In the genomic region with DNA sequence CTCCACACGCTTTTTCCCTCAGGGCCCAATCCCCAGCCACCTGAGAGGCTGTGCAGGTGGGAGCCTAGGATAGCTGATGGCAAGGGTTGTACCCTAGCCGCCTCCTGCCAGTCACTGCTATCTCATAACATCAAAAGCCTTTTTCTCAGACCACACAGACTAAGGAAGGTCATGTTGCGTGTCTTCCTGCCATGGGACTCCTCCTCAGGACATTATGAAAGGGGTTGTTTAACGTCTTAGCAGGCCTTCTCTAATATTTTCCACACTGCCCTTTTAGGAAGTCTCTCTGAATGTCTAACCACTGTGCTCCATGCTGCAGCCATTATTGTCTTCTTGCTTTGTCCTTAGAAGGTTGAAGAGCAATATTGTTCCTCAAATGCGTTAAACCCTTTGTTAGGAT, we compare ENCODE assay signal across 18 cellular contexts. TPM values are rescaled to one million over a fixed set of nuclear protein-coding genes. Genes with fewer than 3 reads are reported as not detected.
DNase-seq lines count a peak whose midpoint lies in the region; FAIRE-seq and TF ChIP-seq lines count a peak whose summit lies in the region.
"Had no signal": no experiment of that assay in that cellular context is flagged by ENCODE, and none has a peak within 500 bp of the region (broad histone marks: within the 10 kb centered on the region; RNA-seq: fewer than 3 reads in every experiment).

No MANE protein-coding gene starts in this region.

- H3K9me3 Mint-ChIP-seq in IgD-negative memory B cell, result no peaks in the 10 kb centered on the region
- H3K9me3 Mint-ChIP-seq in activated T-helper 1 cell treated with anti-CD3 and anti-CD28 coated beads, Interleukin-12 subunit alpha, Interleukin-12 subunit beta, Interleukin-2, Interleukin-4 antibody, amounts not matched to agents 30 ng/mL and 10 ng/mL and 1 ng/mL, durations not matched to agents 14 hours and 24 hours and 36 hours, result no peaks in the 10 kb centered on the region
- H3K9me3 Mint-ChIP-seq: stimulated activated effector memory CD8-positive, alpha-beta T cell treated with anti-CD3 and anti-CD28 coated beads, Interleukin-12 subunit alpha, Interleukin-12 subunit beta, amount 100 ng/mL, for 72 hours had no signal

- no peak for FAIRE-seq in kidney (lab: Jason Lieb, UNC)

- H3K4me1 ChIP-seq in OCI-LY3 (ENCODE audit: low read length), result peaks cover 42% of the 10 kb centered on the region
- peaks cover 4 to 15% of the 10 kb centered on the region in 2 donors for H3K4me1 ChIP-seq in kidney (ENCODE audit: control insufficient read depth in 1 of 2, insufficient read depth in 1 of 2, low read depth in 1 of 2, low read length in 2 of 2)
- peaks cover 29 to 31% (median 29%) of the 10 kb centered on the region in 3 donors for H3K4me1 ChIP-seq in skeletal muscle tissue (ENCODE audit: control insufficient read depth in 3 of 3, insufficient read depth in 3 of 3, low read length in 3 of 3)
- H3K4me1 ChIP-seq in ascending aorta, result no peaks in the 10 kb centered on the region

- H3K27ac ChIP-seq in OCI-LY3 (ENCODE audit: low read length) (no peak overlapping the region), kidney (ENCODE audit: low read depth in 2 of 2, low read length in 2 of 2) (peak overlapping the region; percentile 15 to 23), skeletal muscle tissue (ENCODE audit: low read depth, low read length) (peak overlapping the region; percentile 64), ascending aorta (no peak overlapping the region)
- H3K27ac ChIP-seq: transverse colon had no signal

- peak overlapping the region in 3 of 4 donors; percentile 16 to 72 (median 70) for H3K4me3 Mint-ChIP-seq in IgD-negative memory B cell
- H3K4me3 Mint-ChIP-seq in activated T-helper 1 cell treated with anti-CD3 and anti-CD28 coated beads, Interleukin-12 subunit alpha, Interleukin-12 subunit beta, Interleukin-2, Interleukin-4 antibody, amounts not matched to agents 30 ng/mL and 10 ng/mL and 1 ng/mL, durations not matched to agents 14 hours and 24 hours and 36 hours, result no peak overlapping the region
- H3K4me3 Mint-ChIP-seq: activated CD4-positive, alpha-beta T cell treated with anti-CD3 and anti-CD28 coated beads for 36 hours; stimulated activated effector memory CD8-positive, alpha-beta T cell treated with anti-CD3 and anti-CD28 coated beads, Interleukin-12 subunit alpha, Interleukin-12 subunit beta, amount 100 ng/mL, for 72 hours had no signal

- no peak overlapping the region for H3K9ac ChIP-seq in OCI-LY3 (ENCODE audit: low read length)
- no peak overlapping the region for H3K9ac ChIP-seq in kidney (ENCODE audit: low read length in 2 of 2)
- peak overlapping the region in 2 of 3 donors; percentile 69 to 76 for H3K9ac ChIP-seq in skeletal muscle tissue (ENCODE audit: low read depth in 1 of 3, low read length in 3 of 3)

- H3K27me3 ChIP-seq in OCI-LY3 (ENCODE audit: low read depth, low read length), result peaks cover 11% of the 10 kb centered on the region; the same call in 1 of the 2 replicates
- H3K27me3 ChIP-seq in skeletal muscle tissue (ENCODE audit: control insufficient read depth in 3 of 3, insufficient read depth in 3 of 3, low read length in 3 of 3), result peaks cover 0 to 5% (median 0%) of the 10 kb centered on the region in 3 donors
- H3K27me3 ChIP-seq in ascending aorta, result peaks cover 4% of the 10 kb centered on the region

- no peaks in the 10 kb centered on the region for H3K36me3 ChIP-seq in OCI-LY3 (replicated peaks; ENCODE audit: low read depth, low read length)
- no peaks in the 10 kb centered on the region for H3K36me3 ChIP-seq in kidney (ENCODE audit: control insufficient read depth in 1 of 2, insufficient read depth in 2 of 2, low read length in 2 of 2)
- H3K36me3 ChIP-seq in skeletal muscle tissue (ENCODE audit: control insufficient read depth in 3 of 3, insufficient read depth in 3 of 3, low read length in 3 of 3), result no peaks in the 10 kb centered on the region
- no peaks in the 10 kb centered on the region for H3K36me3 ChIP-seq in ascending aorta
- H3K36me3 ChIP-seq: transverse colon had no signal

- no peaks in the 10 kb centered on the region for H3K79me2 ChIP-seq in OCI-LY3 (ENCODE audit: low read length)

- H3K36me3 Mint-ChIP-seq in IgD-negative memory B cell, result no peaks in the 10 kb centered on the region
- no peaks in the 10 kb centered on the region for H3K36me3 Mint-ChIP-seq in activated T-helper 1 cell treated with anti-CD3 and anti-CD28 coated beads, Interleukin-12 subunit alpha, Interleukin-12 subunit beta, Interleukin-2, Interleukin-4 antibody, amounts not matched to agents 30 ng/mL and 10 ng/mL and 1 ng/mL, durations not matched to agents 14 hours and 24 hours and 36 hours (ENCODE audit: low read depth)
- H3K36me3 Mint-ChIP-seq: stimulated activated effector memory CD8-positive, alpha-beta T cell treated with anti-CD3 and anti-CD28 coated beads, Interleukin-12 subunit alpha, Interleukin-12 subunit beta, amount 100 ng/mL, for 72 hours had no signal

- peak overlapping the region; percentile 66 for H3K4me2 ChIP-seq in OCI-LY3 (ENCODE audit: low read length)

- H3K27me3 Mint-ChIP-seq in IgD-negative memory B cell, result peaks cover 66% of the 10 kb centered on the region
- H3K27me3 Mint-ChIP-seq in activated T-helper 1 cell treated with anti-CD3 and anti-CD28 coated beads, Interleukin-12 subunit alpha, Interleukin-12 subunit beta, Interleukin-2, Interleukin-4 antibody, amounts not matched to agents 30 ng/mL and 10 ng/mL and 1 ng/mL, durations not matched to agents 14 hours and 24 hours and 36 hours (ENCODE audit: insufficient read depth), result peaks cover 80% of the 10 kb centered on the region

- peak overlapping the region; percentile 41; the same call in 1 of the 2 replicates for H2AFZ ChIP-seq in OCI-LY3 (ENCODE audit: low read depth, low read length)

- H3K27ac Mint-ChIP-seq in IgD-negative memory B cell, result no peak overlapping the region
- H3K27ac Mint-ChIP-seq in activated T-helper 1 cell treated with anti-CD3 and anti-CD28 coated beads, Interleukin-12 subunit alpha, Interleukin-12 subunit beta, Interleukin-2, Interleukin-4 antibody, amounts not matched to agents 30 ng/mL and 10 ng/mL and 1 ng/mL, durations not matched to agents 14 hours and 24 hours and 36 hours, result no peak overlapping the region
- H3K27ac Mint-ChIP-seq: activated CD4-positive, alpha-beta T cell treated with anti-CD3 and anti-CD28 coated beads for 36 hours; stimulated activated effector memory CD8-positive, alpha-beta T cell treated with anti-CD3 and anti-CD28 coated beads, Interleukin-12 subunit alpha, Interleukin-12 subunit beta, amount 100 ng/mL, for 72 hours had no signal

- no peaks in the 10 kb centered on the region for H4K20me1 ChIP-seq in OCI-LY3 (ENCODE audit: insufficient read depth, low read length)

- intact Hi-C loops in kidney (cut with DNase I) (loop anchor here (5.0 kb wide), 1 partner anchor 184 kb away; no protein-coding TSS in a partner anchor), ascending aorta (cut with DNase I) (no loop called here)
- intact Hi-C loops in activated T-helper 1 cell treated with anti-CD3 and anti-CD28 coated beads, Interleukin-12 subunit alpha, Interleukin-12 subunit beta, Interleukin-2, Interleukin-4 antibody, amounts not matched to agents 30 ng/mL and 10 ng/mL and 1 ng/mL, durations not matched to agents 14 hours and 24 hours and 36 hours (cut with micrococcal nuclease), result no loop called here

- TF ChIP-seq CTCF in OCI-LY3 (IDR thresholded peaks at IDR 0.05; ENCODE audit: low read depth, low read length) (no peak), kidney (IDR thresholded peaks at IDR 0.05; ENCODE audit: borderline replicate concordance, extremely low read depth, insufficient read depth) (no peak), ascending aorta (IDR thresholded peaks at IDR 0.05) (no peak)

- H3K4me1 Mint-ChIP-seq in IgD-negative memory B cell, result peaks cover 12 to 21% (median 18%) of the 10 kb centered on the region in 3 donors
- H3K4me1 Mint-ChIP-seq in activated T-helper 1 cell treated with anti-CD3 and anti-CD28 coated beads, Interleukin-12 subunit alpha, Interleukin-12 subunit beta, Interleukin-2, Interleukin-4 antibody, amounts not matched to agents 30 ng/mL and 10 ng/mL and 1 ng/mL, durations not matched to agents 14 hours and 24 hours and 36 hours (ENCODE audit: low read depth), result peaks cover 3% of the 10 kb centered on the region

- H3K9me3 ChIP-seq in OCI-LY3 (ENCODE audit: insufficient read depth, low read length) (no peaks in the 10 kb centered on the region), kidney (ENCODE audit: control insufficient read depth in 1 of 2, low read length in 2 of 2) (no peaks in the 10 kb centered on the region), skeletal muscle tissue (ENCODE audit: control insufficient read depth in 3 of 3, low read length in 3 of 3) (no peaks in the 10 kb centered on the region), ascending aorta (no peaks in the 10 kb centered on the region)
- H3K9me3 ChIP-seq: mucosa of descending colon, transverse colon had no signal

- DNase-seq in kidney, result no peak
- DNase-seq in activated T-helper 1 cell treated with anti-CD3 and anti-CD28 coated beads, Interleukin-12 subunit alpha, Interleukin-12 subunit beta, Interleukin-2, Interleukin-4 antibody, amounts not matched to agents 30 ng/mL and 10 ng/mL and 1 ng/mL, durations not matched to agents 14 hours and 24 hours and 36 hours (ENCODE audit: low spot score), result no peak
- no peak for DNase-seq in DMS53 treated with DMSO at 0.1 percent for 48 hours (lab: John Stamatoyannopoulos, UW; ENCODE audit: unreplicated experiment)
- DNase-seq in ascending aorta (ENCODE audit: low spot score in 2 of 2), result no peak
- DNase-seq: activated CD4-positive, alpha-beta T cell treated with anti-CD3 and anti-CD28 coated beads for 36 hours; activated gamma-delta T cell treated with Interleukin-2 at 50 U/mL for 16 hours; anterior cingulate cortex; C1 segment of cervical spinal cord; DMS 273 treated with DMSO at 0.1 percent for 48 hours; left colon; mucosa of descending colon; NCI-H2171; T-helper 2 cell; transverse colon had no signal

- H3K4me3 ChIP-seq in OCI-LY3 (ENCODE audit: low read length), result peak overlapping the region; percentile 63
- H3K4me3 ChIP-seq in kidney (ENCODE audit: low read length in 2 of 2), result no peak overlapping the region
- no peak overlapping the region for H3K4me3 ChIP-seq in skeletal muscle tissue (ENCODE audit: low read length in 3 of 3)
- H3K4me3 ChIP-seq in ascending aorta, result no peak overlapping the region
- H3K4me3 ChIP-seq: mucosa of descending colon, transverse colon had no signal

RNA-seq across cellular contexts. Expression of gene SMUG1, which starts 7.6 kb away (rescaled TPM):
- polyA plus RNA-seq in IgD-negative memory B cell (32.3 TPM), kidney (ENCODE audit: insufficient read depth, low read depth, low replicate concordance) (68.3 TPM)
- total RNA-seq in kidney (27.6 TPM), skeletal muscle tissue (27.7 TPM), ascending aorta (21.9 TPM)
- 28.6 and 29.6 TPM in 2 replicates for total RNA-seq in activated T-helper 1 cell treated with anti-CD3 and anti-CD28 coated beads, Interleukin-12 subunit alpha, Interleukin-12 subunit beta, Interleukin-2, Interleukin-4 antibody, amounts not matched to agents 30 ng/mL and 10 ng/mL and 1 ng/mL, durations not matched to agents 14 hours and 24 hours and 36 hours

Comparison
In these comparisons a context has a peak if more than half of its experiments do, and no peak if none do; other contexts are left out.
1. H3K27ac ChIP-seq: peak in kidney (2 of 2) and skeletal muscle tissue (single experiment); none in OCI-LY3 (single experiment) and ascending aorta (0 of 2).
2. H3K9ac ChIP-seq: peak in skeletal muscle tissue (2 of 3); none in OCI-LY3 (single experiment) and kidney (0 of 2).